8 cellular contexts compared by ENCODE assay signal in the genomic region with DNA sequence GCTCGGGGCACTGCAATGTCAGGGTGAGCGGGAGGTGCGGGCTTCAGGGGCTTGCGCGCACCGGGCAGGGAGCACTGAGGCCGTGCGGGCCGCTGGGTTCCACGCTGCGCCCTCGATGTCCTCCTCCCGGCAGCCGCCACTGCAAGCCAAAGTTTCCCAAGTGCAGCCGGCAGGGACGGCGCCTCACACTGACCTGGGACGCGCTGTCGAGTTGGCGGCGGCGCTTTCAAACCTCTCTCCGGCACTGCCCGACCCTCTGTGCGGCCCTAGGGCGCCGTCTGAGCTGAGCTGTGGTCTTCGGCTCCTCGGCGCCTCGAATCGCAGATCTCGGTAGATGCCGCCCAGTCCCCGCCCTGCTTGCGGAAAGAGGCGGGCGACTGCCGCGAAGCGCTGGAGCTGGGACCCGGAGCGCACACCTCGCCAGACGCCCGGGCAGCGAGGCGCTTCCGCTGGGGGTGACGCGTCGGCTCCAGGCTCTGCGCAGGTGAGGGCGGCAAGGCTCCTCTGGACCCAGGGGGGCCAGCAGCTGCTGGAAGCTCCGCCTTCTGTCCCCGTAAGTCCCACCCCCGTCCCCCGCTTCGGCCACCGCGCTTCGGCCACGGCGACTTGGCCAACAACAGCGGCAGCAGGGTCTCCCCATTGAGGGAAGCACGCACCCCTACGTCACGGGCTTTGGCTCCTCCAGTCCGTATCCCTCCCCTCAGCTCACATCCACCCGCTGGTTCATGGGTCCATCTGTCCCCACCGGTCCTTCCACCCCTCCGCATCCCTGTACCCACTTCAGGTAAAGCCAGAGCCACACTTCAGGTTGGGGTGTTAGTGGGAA. TPM values are rescaled to one million over a fixed set of nuclear protein-coding genes. Genes with fewer than 3 reads are reported as not detected.
DNase-seq lines count a peak whose midpoint lies in the region; ATAC-seq and TF ChIP-seq lines count a peak whose summit lies in the region.

A gene (minus strand): TSS at position 320 of the 826 bp plus-strand sequence. CDS start 10,261 bp downstream, outside the sequence.

- ATAC-seq in CD8-positive, alpha-beta T cell, result no peak
- peak; percentile 80 for ATAC-seq in GM23338
- no peak for ATAC-seq in HG03571 (IDR thresholded peaks at IDR 0.05; ENCODE audit: unreplicated experiment)
- no peak for ATAC-seq in HG03432 (IDR thresholded peaks at IDR 0.05; ENCODE audit: unreplicated experiment)

- H3K4me2 ChIP-seq in GM23338, result peak within 1 kb of the TSS; percentile 93

- CTCF ChIA-PET in CD8-positive, alpha-beta T cell (lab: Charles Lee), result no interaction called here

- H4K20me1 ChIP-seq in GM23338 (replicated peaks; ENCODE audit: insufficient read depth), result no peaks in the 10 kb centered on the region

- H3K27me3 Mint-ChIP-seq in CD8-positive, alpha-beta T cell (ENCODE audit: low read depth), result peaks cover 59% of the 10 kb centered on the region
- H3K27me3 Mint-ChIP-seq in GM23338 (ENCODE audit: insufficient read depth, low read depth, poor library complexity), result peaks cover 36% of the 10 kb centered on the region
- peaks cover 73% of the 10 kb centered on the region for H3K27me3 Mint-ChIP-seq in T-helper 2 cell treated with Interferon-gamma antibody and Interleukin-4, amounts not matched to agents 5 μg/mL and 100 μg/mL, for 36 hours (ENCODE audit: low read depth)
- peaks cover 74% of the 10 kb centered on the region for H3K27me3 Mint-ChIP-seq in osteocyte (ENCODE audit: unreplicated experiment)

- no peaks in the 10 kb centered on the region for H3K9me3 Mint-ChIP-seq in CD8-positive, alpha-beta T cell
- H3K9me3 Mint-ChIP-seq in GM23338 (no peaks in the 10 kb centered on the region; the same call in 2 of the 3 replicates), osteocyte (ENCODE audit: unreplicated experiment) (no peaks in the 10 kb centered on the region)
- no peaks in the 10 kb centered on the region for H3K9me3 Mint-ChIP-seq in T-helper 2 cell treated with Interferon-gamma antibody and Interleukin-4, amounts not matched to agents 5 μg/mL and 100 μg/mL, for 36 hours

- H3K4me3 ChIP-seq in CD8-positive, alpha-beta T cell (ENCODE audit: low read depth, low read length), result no peak within 1 kb of the TSS
- H3K4me3 ChIP-seq in GM23338, result peak within 1 kb of the TSS; percentile 79
- peak within 1 kb of the TSS; percentile 21 for H3K4me3 ChIP-seq in fibroblast of pulmonary artery (replicated peaks; ENCODE audit: low read depth, low read length)

- peaks cover 8% of the 10 kb centered on the region; the same call in 1 of the 2 replicates for H3F3A ChIP-seq in GM23338 (replicated peaks; ENCODE audit: low read depth)

- peaks cover 2% of the 10 kb centered on the region for H3K4me1 Mint-ChIP-seq in CD8-positive, alpha-beta T cell (ENCODE audit: low read depth)
- H3K4me1 Mint-ChIP-seq in GM23338 (peaks cover 13% of the 10 kb centered on the region), osteocyte (ENCODE audit: unreplicated experiment) (peaks cover 6% of the 10 kb centered on the region)
- peaks cover 1% of the 10 kb centered on the region for H3K4me1 Mint-ChIP-seq in T-helper 2 cell treated with Interferon-gamma antibody and Interleukin-4, amounts not matched to agents 5 μg/mL and 100 μg/mL, for 36 hours (ENCODE audit: low read depth)

- no peaks in the 10 kb centered on the region for H3K4me1 ChIP-seq in CD8-positive, alpha-beta T cell (ENCODE audit: insufficient read depth, low read length)
- H3K4me1 ChIP-seq in GM23338 (ENCODE audit: insufficient read depth), result peaks cover 5% of the 10 kb centered on the region; the same call in 1 of the 2 replicates

- H3K4me3 Mint-ChIP-seq in CD8-positive, alpha-beta T cell, result peak within 1 kb of the TSS; percentile 70
- peak within 1 kb of the TSS; percentile 77 for H3K4me3 Mint-ChIP-seq in GM23338
- H3K4me3 Mint-ChIP-seq in T-helper 2 cell treated with Interferon-gamma antibody and Interleukin-4, amounts not matched to agents 5 μg/mL and 100 μg/mL, for 36 hours, result peak within 1 kb of the TSS; percentile 69
- peak within 1 kb of the TSS; percentile 68 for H3K4me3 Mint-ChIP-seq in osteocyte (ENCODE audit: unreplicated experiment)

- no peaks in the 10 kb centered on the region for H3K9me3 ChIP-seq in CD8-positive, alpha-beta T cell (ENCODE audit: low read length)

- peak within 1 kb of the TSS; percentile 96 for H2AFZ ChIP-seq in GM23338

- no peak within 1 kb of the TSS for H3K27ac ChIP-seq in CD8-positive, alpha-beta T cell (ENCODE audit: low read depth, low read length)
- H3K27ac ChIP-seq in GM23338 (ENCODE audit: low read depth), result no peak within 1 kb of the TSS

- peaks cover 8% of the 10 kb centered on the region for H3K27me3 ChIP-seq in CD8-positive, alpha-beta T cell (ENCODE audit: insufficient read depth, low read length)
- H3K27me3 ChIP-seq in GM23338 (ENCODE audit: insufficient read depth), result peaks cover 59% of the 10 kb centered on the region

- DNase-seq in CD8-positive, alpha-beta T cell, result no peak
- DNase-seq in GM23338 (ENCODE audit: low spot score) (peak; percentile 89), fibroblast of pulmonary artery (ENCODE audit: low read depth) (peak; percentile 4), osteocyte (ENCODE audit: extremely low spot score, unreplicated experiment) (peak; percentile 81), SW 1271 (lab: John Stamatoyannopoulos, UW) (no peak)
- DNase-seq in T-helper 2 cell treated with Interferon-gamma antibody and Interleukin-4, amounts not matched to agents 5 μg/mL and 100 μg/mL, for 36 hours (ENCODE audit: low spot score), result peak; percentile 32

- intact Hi-C loops in CD8-positive, alpha-beta T cell (cut with DNase I, micrococcal nuclease), result no loop called here

- no peaks in the 10 kb centered on the region for H3K9me2 ChIP-seq in GM23338 (ENCODE audit: insufficient read depth)

- H3K79me2 ChIP-seq in GM23338 (replicated peaks; ENCODE audit: insufficient read depth), result no peaks in the 10 kb centered on the region

- TF ChIP-seq CTCF in CD8-positive, alpha-beta T cell (IDR thresholded peaks at IDR 0.05), result no peak
- no peak for TF ChIP-seq CTCF in GM23338 (conservative IDR thresholded peaks at IDR 0.05; ENCODE audit: low read depth in 2 of 2)
- TF ChIP-seq CTCF in fibroblast of pulmonary artery (IDR thresholded peaks at IDR 0.05; ENCODE audit: low read length, missing control alignments), result no peak
- no peak for TF ChIP-seq CTCF in osteocyte (IDR thresholded peaks at IDR 0.05)

- no peaks in the 10 kb centered on the region for H3K36me3 ChIP-seq in CD8-positive, alpha-beta T cell (ENCODE audit: insufficient read depth, low read length)
- H3K36me3 ChIP-seq in GM23338 (ENCODE audit: insufficient read depth), result no peaks in the 10 kb centered on the region

- no peaks in the 10 kb centered on the region for H3K36me3 Mint-ChIP-seq in CD8-positive, alpha-beta T cell
- no peaks in the 10 kb centered on the region; the same call in 2 of the 3 replicates for H3K36me3 Mint-ChIP-seq in GM23338 (ENCODE audit: low read depth)
- H3K36me3 Mint-ChIP-seq in T-helper 2 cell treated with Interferon-gamma antibody and Interleukin-4, amounts not matched to agents 5 μg/mL and 100 μg/mL, for 36 hours (ENCODE audit: low read depth), result no peaks in the 10 kb centered on the region
- H3K36me3 Mint-ChIP-seq in osteocyte (ENCODE audit: unreplicated experiment), result peaks cover 3% of the 10 kb centered on the region

- POLR2A ChIA-PET in CD8-positive, alpha-beta T cell (lab: Charles Lee), result no interaction called here

- H3K27ac Mint-ChIP-seq in CD8-positive, alpha-beta T cell, result no peak within 1 kb of the TSS
- H3K27ac Mint-ChIP-seq in GM23338 (no peak within 1 kb of the TSS), osteocyte (ENCODE audit: unreplicated experiment) (no peak within 1 kb of the TSS)
- no peak within 1 kb of the TSS for H3K27ac Mint-ChIP-seq in T-helper 2 cell treated with Interferon-gamma antibody and Interleukin-4, amounts not matched to agents 5 μg/mL and 100 μg/mL, for 36 hours

TF ChIP-seq in GM23338, 12 proteins besides CTCF, POLR2A, EP300 and RAD21 (continues in another document):
- TF ChIP-seq NANOG (IDR thresholded peaks at IDR 0.05; ENCODE audit: borderline replicate concordance) (0 out of 2 replicates have a peak, but pooled peaks have one; percentile 2), POLR2AphosphoS5 (IDR thresholded peaks at IDR 0.05; ENCODE audit: low read depth) (peak; percentile 55; the same call in 1 of the 2 replicates)
- TF ChIP-seq, protein P1, sequence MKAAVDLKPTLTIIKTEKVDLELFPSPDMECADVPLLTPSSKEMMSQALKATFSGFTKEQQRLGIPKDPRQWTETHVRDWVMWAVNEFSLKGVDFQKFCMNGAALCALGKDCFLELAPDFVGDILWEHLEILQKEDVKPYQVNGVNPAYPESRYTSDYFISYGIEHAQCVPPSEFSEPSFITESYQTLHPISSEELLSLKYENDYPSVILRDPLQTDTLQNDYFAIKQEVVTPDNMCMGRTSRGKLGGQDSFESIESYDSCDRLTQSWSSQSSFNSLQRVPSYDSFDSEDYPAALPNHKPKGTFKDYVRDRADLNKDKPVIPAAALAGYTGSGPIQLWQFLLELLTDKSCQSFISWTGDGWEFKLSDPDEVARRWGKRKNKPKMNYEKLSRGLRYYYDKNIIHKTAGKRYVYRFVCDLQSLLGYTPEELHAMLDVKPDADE (IDR thresholded peaks at IDR 0.05), result no peak
- TF ChIP-seq, protein P2, sequence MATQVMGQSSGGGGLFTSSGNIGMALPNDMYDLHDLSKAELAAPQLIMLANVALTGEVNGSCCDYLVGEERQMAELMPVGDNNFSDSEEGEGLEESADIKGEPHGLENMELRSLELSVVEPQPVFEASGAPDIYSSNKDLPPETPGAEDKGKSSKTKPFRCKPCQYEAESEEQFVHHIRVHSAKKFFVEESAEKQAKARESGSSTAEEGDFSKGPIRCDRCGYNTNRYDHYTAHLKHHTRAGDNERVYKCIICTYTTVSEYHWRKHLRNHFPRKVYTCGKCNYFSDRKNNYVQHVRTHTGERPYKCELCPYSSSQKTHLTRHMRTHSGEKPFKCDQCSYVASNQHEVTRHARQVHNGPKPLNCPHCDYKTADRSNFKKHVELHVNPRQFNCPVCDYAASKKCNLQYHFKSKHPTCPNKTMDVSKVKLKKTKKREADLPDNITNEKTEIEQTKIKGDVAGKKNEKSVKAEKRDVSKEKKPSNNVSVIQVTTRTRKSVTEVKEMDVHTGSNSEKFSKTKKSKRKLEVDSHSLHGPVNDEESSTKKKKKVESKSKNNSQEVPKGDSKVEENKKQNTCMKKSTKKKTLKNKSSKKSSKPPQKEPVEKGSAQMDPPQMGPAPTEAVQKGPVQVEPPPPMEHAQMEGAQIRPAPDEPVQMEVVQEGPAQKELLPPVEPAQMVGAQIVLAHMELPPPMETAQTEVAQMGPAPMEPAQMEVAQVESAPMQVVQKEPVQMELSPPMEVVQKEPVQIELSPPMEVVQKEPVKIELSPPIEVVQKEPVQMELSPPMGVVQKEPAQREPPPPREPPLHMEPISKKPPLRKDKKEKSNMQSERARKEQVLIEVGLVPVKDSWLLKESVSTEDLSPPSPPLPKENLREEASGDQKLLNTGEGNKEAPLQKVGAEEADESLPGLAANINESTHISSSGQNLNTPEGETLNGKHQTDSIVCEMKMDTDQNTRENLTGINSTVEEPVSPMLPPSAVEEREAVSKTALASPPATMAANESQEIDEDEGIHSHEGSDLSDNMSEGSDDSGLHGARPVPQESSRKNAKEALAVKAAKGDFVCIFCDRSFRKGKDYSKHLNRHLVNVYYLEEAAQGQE (IDR thresholded peaks at IDR 0.05; ENCODE audit: unreplicated experiment), result no peak

RNA-seq across cellular contexts. Expression of the gene that starts here (rescaled TPM):
- total RNA-seq in CD8-positive, alpha-beta T cell, result not detected
- total RNA-seq in GM23338 (2014; rRNA removed; shearing (Covaris generic)), result 1.5 and 2.9 TPM in 2 replicates
- polyA plus RNA-seq in GM23338 (2016; fragmentation: Nextera tagmentation; extraction: Ambion mirVana), result 1.6 and 1.7 TPM in 2 replicates
- not detected in 2 replicates for total RNA-seq in osteocyte

Comparison
In these comparisons a context has a peak if more than half of its experiments do, and no peak if none do; other contexts are left out.
1. Peak in DNase-seq in osteocyte; RNA of the gene not detected or under 1 TPM.
2. DNase-seq: peak in GM23338 (single experiment), T-helper 2 cell treated with Interferon-gamma antibody and Interleukin-4, amounts not matched to agents 5 μg/mL and 100 μg/mL, for 36 hours (single experiment) and fibroblast of pulmonary artery (single experiment); none in CD8-positive, alpha-beta T cell (0 of 7) and SW 1271 (0 of 2).
3. Peak in every context shown above with its lines, with median percentiles within 50 percentile points of each other: H3K4me3 Mint-ChIP-seq.